Comparison of ENCODE assay signal across 12 cellular contexts in genomic region chr4:173782660-173783059, GRCh38.
"Had no signal": no experiment of that assay in that cellular context is flagged by ENCODE, and none has a peak within 500 bp of the region (broad histone marks: within the 10 kb centered on the region; RNA-seq: fewer than 3 reads in every experiment).

No MANE protein-coding gene starts in this region.

- H3K36me3 ChIP-seq: breast epithelium, gastroesophageal sphincter, heart right ventricle, sigmoid colon had no signal

- H3K27ac ChIP-seq: breast epithelium, gastroesophageal sphincter, heart right ventricle, parathyroid adenoma, sigmoid colon had no signal

- DNase-seq: activated naive CD4-positive, alpha-beta T cell treated with Interleukin-2 at 50 U/mL for 16 hours; aorta; cerebellar nuclear complex; effector memory CD4-positive, alpha-beta T cell; heart right ventricle; islet precursor cell; sigmoid colon; stimulated activated CD4-positive, alpha-beta T cell treated with anti-CD3 and anti-CD28 coated beads, Interleukin-1b, Interleukin-23, amount 100 ng/mL, for 48 hours; stimulated activated naive CD8-positive, alpha-beta T cell treated with anti-CD3 and anti-CD28 coated beads, Interleukin-15, amount 100 ng/mL, for 72 hours had no signal

- H3K4me1 ChIP-seq: breast epithelium, gastroesophageal sphincter, heart right ventricle, parathyroid adenoma, sigmoid colon had no signal

- H3K27me3 ChIP-seq: breast epithelium, gastroesophageal sphincter, heart right ventricle, sigmoid colon had no signal

- H3K9me3 ChIP-seq: gastroesophageal sphincter, sigmoid colon had no signal

- H3K4me3 ChIP-seq: breast epithelium, gastroesophageal sphincter, heart right ventricle, sigmoid colon had no signal
